ENCODE assay signal across 11 cellular contexts in the genomic region with DNA sequence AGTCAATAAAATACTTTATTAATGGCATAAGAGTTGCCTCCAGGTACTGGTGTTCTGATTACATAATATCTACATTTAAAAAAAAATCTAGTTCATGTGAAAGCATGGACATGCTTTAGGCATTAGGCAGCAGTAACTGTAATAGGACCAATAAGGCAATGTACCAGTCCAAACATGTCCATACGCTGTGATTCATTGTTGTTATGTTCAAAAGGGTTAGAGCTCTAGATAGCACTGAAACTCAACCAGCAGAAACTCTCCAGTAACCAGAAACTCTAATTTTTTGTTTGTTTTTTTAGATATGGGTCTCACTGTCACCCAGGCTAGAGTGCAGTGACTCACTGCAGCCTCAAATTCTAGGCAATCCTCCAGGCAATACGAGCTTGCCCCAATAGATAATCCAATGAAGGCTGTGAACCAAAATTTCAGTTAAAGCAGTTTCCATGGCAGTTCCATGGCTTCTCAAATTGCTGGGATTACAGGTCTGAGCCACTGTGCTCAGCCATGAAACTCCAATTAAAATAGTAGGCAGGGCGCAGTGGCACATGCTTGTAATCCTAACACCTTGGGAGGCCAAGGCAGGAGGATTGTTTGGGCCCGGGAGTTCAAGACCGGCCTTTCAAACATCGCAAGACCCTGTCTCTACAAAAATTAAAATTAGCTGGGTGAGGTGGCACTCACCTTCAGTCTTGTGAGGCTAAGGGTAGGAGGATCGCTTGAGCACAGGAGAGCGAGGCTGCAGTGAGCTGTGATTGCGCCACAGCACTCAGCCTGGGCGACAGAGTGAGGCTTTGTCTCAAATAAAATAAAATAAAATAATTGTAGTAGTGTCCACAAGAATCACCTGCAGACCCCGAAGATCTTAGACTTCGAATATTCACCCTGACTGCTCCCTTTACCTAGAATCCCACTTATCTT. TPM values are rescaled to one million over a fixed set of nuclear protein-coding genes. Genes with fewer than 3 reads are reported as not detected.
A peak's percentile ranks its signal among the peaks of the same experiment; 100 is the strongest.
DNase-seq lines count a peak whose midpoint lies in the region; ATAC-seq and TF ChIP-seq lines count a peak whose summit lies in the region.
"Had no signal": no experiment of that assay in that cellular context is flagged by ENCODE, and none has a peak within 500 bp of the region (broad histone marks: within the 10 kb centered on the region; RNA-seq: fewer than 3 reads in every experiment).

No MANE protein-coding gene starts in this region.

- no peaks in the 10 kb centered on the region for H3K9me3 ChIP-seq in fibroblast of lung (ENCODE audit: control insufficient read depth, insufficient read depth, low read depth, low read length)
- H3K9me3 ChIP-seq: neutrophil had no signal

- H3K27me3 ChIP-seq in fibroblast of lung (ENCODE audit: control insufficient read depth, insufficient read depth, low read length) (no peaks in the 10 kb centered on the region), H7 (ENCODE audit: control insufficient read depth, insufficient read depth, low read length) (no peaks in the 10 kb centered on the region)
- H3K27me3 ChIP-seq: neutrophil had no signal

- H3K27ac ChIP-seq in RWPE1 (peak overlapping the region; percentile 96), fibroblast of lung (ENCODE audit: insufficient read depth, low read length) (peak overlapping the region; percentile 57)
- H3K27ac ChIP-seq: neutrophil, WERI-Rb-1 had no signal

- no peak overlapping the region for H3K9ac ChIP-seq in fibroblast of lung (ENCODE audit: insufficient read depth, low read length)

- POLR2A ChIA-PET in RWPE1 (lab: Yijun Ruan, JAX; ENCODE audit: low non-redundant PET): no interaction called here

- H3K79me2 ChIP-seq in fibroblast of lung (ENCODE audit: control insufficient read depth, insufficient read depth, low read length): no peaks in the 10 kb centered on the region

- DNase-seq in RWPE1 (ENCODE audit: low spot score): peak; percentile 87
- peak; percentile 99 for DNase-seq in fibroblast of lung (ENCODE audit: low read depth in 2 of 2)
- no peak for DNase-seq in sciatic nerve (ENCODE audit: low spot score)
- DNase-seq in activated naive CD4-positive, alpha-beta T cell (lab: John Stamatoyannopoulos, UW): no peak
- DNase-seq in stimulated activated CD4-positive, alpha-beta T cell treated with anti-CD3 and anti-CD28 coated beads, Interleukin-4, amount 100 ng/mL, for 1 hour: no peak
- DNase-seq in H7: no peak
- DNase-seq in medulla oblongata (ENCODE audit: extremely low spot score): no peak
- DNase-seq: stimulated activated naive CD4-positive, alpha-beta T cell treated with Interleukin-2 at 50 U/mL for 16 hours; WERI-Rb-1 had no signal

- no peaks in the 10 kb centered on the region for H4K20me1 ChIP-seq in fibroblast of lung (ENCODE audit: control insufficient read depth, extremely low read depth, insufficient read depth, low read length)

- H3K4me3 ChIP-seq in fibroblast of lung (replicated peaks in 1 of 4; ENCODE audit: control extremely low read depth in 1 of 4, insufficient read depth in 1 of 4, low read depth in 3 of 4, low read length in 4 of 4): no peak overlapping the region
- no peak overlapping the region for H3K4me3 ChIP-seq in H7 (ENCODE audit: insufficient read depth, low read depth, low read length)

- TF ChIP-seq CTCF in RWPE1 (conservative IDR thresholded peaks at IDR 0.05; ENCODE audit: low read depth): no peak
- TF ChIP-seq CTCF in fibroblast of lung (conservative IDR thresholded peaks at IDR 0.05 in 1 of 2, IDR thresholded peaks at IDR 0.05 in 1 of 2; ENCODE audit: low read depth in 1 of 2, low read length in 2 of 2): no peak

- intact Hi-C loops in sciatic nerve (cut with DNase I): no loop called here

- no peak overlapping the region for H2AFZ ChIP-seq in fibroblast of lung (ENCODE audit: low read length)

- peak; percentile 74 for ATAC-seq in GM18498 (IDR thresholded peaks at IDR 0.05; ENCODE audit: unreplicated experiment)
- peak; percentile 65 for ATAC-seq in sciatic nerve

- H3K4me1 ChIP-seq in fibroblast of lung (ENCODE audit: control insufficient read depth, extremely low read depth, insufficient read depth, low read length): peaks cover 19% of the 10 kb centered on the region

- H3K36me3 ChIP-seq in fibroblast of lung (ENCODE audit: control insufficient read depth, insufficient read depth, low read length) (no peaks in the 10 kb centered on the region), H7 (replicated peaks; ENCODE audit: control insufficient read depth, insufficient read depth, low read length) (no peaks in the 10 kb centered on the region)
- H3K36me3 ChIP-seq: neutrophil, WERI-Rb-1 had no signal

- H3K4me2 ChIP-seq in fibroblast of lung (ENCODE audit: extremely low read depth, insufficient read depth, low read length): no peak overlapping the region

- CTCF ChIA-PET in RWPE1 (lab: Yijun Ruan, JAX): interaction anchor here (0.6 kb wide), 1 partner anchor 916 kb away, joined by 6 read pairs; no protein-coding TSS in a partner anchor

RNA-seq across cellular contexts. Expression of a gene that starts 36.3 kb away (rescaled TPM):
- total RNA-seq in fibroblast of lung (12.3 and 15.2 TPM in 2 replicates), sciatic nerve (1.4 TPM)
- polyA plus RNA-seq in fibroblast of lung: 18.2 and 18.8 TPM in 2 replicates
- polyA plus RNA-seq in fibroblast of lung (2012): 12.3 and 13.1 TPM in 2 replicates
- polyA minus RNA-seq in fibroblast of lung (ENCODE audit: low replicate concordance): 0.48 TPM in 1 of 2 replicates, not detected in the other
- total RNA-seq in H7 (2014; rRNA removed; shearing (Covaris generic)): 0.21 and 2.0 TPM in 2 replicates

RNA-seq across cellular contexts. Expression of a gene that starts 57.6 kb away (rescaled TPM):
- total RNA-seq in fibroblast of lung: 23.1 and 25.4 TPM in 2 replicates
- 28.9 and 30.1 TPM in 2 replicates for polyA plus RNA-seq in fibroblast of lung
- polyA plus RNA-seq in fibroblast of lung (2012): 25.3 and 31.9 TPM in 2 replicates
- 1.4 and 6.6 TPM in 2 replicates for polyA minus RNA-seq in fibroblast of lung (ENCODE audit: low replicate concordance)
- 41.9 TPM for total RNA-seq in sciatic nerve
- 60.5 and 68.7 TPM in 2 replicates for total RNA-seq in H7 (2014; rRNA removed; shearing (Covaris generic))

RNA-seq across cellular contexts. Expression of a gene that starts 58.6 kb away (rescaled TPM):
- 34.7 and 47.9 TPM in 2 replicates for total RNA-seq in fibroblast of lung
- 36.9 and 40.1 TPM in 2 replicates for polyA plus RNA-seq in fibroblast of lung
- polyA plus RNA-seq in fibroblast of lung (2012): 88.8 and 95.7 TPM in 2 replicates
- polyA minus RNA-seq in fibroblast of lung (ENCODE audit: low replicate concordance): 5.6 and 7.6 TPM in 2 replicates
- 36.5 TPM for total RNA-seq in sciatic nerve
- 78.0 and 82.2 TPM in 2 replicates for total RNA-seq in H7 (2014; rRNA removed; shearing (Covaris generic))

Comparison
In these comparisons a context has a peak if more than half of its experiments do, and no peak if none do; other contexts are left out.
1. DNase-seq: peak in RWPE1 (single experiment) and fibroblast of lung (2 of 2); none in sciatic nerve (single experiment), activated naive CD4-positive, alpha-beta T cell (0 of 4), stimulated activated CD4-positive, alpha-beta T cell treated with anti-CD3 and anti-CD28 coated beads, Interleukin-4, amount 100 ng/mL, for 1 hour (single experiment), H7 (single experiment) and medulla oblongata (single experiment).